ENCODE assay signal across 1 cellular context in the genomic region with DNA sequence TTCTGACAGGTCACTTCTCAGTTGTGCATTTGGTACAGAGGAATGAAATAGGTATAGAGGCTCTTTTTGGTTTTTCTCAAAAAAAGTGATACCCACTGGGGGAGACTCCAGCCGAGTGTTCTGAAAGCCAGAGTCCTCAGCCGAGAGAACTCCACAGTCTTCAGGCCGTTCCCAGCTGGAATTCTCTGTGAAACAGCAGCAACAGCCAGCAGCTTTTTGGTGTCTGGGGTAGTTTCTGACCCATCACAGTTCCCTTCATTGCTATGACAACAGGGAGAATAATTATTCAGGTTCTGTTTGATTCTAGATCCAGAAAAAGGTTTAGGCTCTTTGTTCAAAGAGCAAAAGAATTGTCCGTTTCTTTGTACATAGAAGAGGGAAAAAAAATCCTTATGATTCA.
TF ChIP-seq lines count a peak whose summit lies in the region.

No MANE protein-coding gene starts in this region.

TF ChIP-seq in GM12878, 131 proteins besides CTCF, POLR2A, EP300 and RAD21 (continued from another document):
- TF ChIP-seq, protein P1, sequence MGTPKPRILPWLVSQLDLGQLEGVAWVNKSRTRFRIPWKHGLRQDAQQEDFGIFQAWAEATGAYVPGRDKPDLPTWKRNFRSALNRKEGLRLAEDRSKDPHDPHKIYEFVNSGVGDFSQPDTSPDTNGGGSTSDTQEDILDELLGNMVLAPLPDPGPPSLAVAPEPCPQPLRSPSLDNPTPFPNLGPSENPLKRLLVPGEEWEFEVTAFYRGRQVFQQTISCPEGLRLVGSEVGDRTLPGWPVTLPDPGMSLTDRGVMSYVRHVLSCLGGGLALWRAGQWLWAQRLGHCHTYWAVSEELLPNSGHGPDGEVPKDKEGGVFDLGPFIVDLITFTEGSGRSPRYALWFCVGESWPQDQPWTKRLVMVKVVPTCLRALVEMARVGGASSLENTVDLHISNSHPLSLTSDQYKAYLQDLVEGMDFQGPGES (IDR thresholded peaks at IDR 0.05), result no peak
- no peak for TF ChIP-seq MTA3 (IDR thresholded peaks at IDR 0.05; ENCODE audit: borderline replicate concordance, low read length)
- TF ChIP-seq BACH1 (IDR thresholded peaks at IDR 0.05; ENCODE audit: borderline replicate concordance), result no peak
- no peak for TF ChIP-seq SUPT20H (IDR thresholded peaks at IDR 0.05; ENCODE audit: borderline replicate concordance, control insufficient read depth, low read depth, low read length)
- no peak for TF ChIP-seq SPI1 (IDR thresholded peaks at IDR 0.05; ENCODE audit: borderline replicate concordance, insufficient read depth, low read depth, low read length)
- TF ChIP-seq, protein P2, sequence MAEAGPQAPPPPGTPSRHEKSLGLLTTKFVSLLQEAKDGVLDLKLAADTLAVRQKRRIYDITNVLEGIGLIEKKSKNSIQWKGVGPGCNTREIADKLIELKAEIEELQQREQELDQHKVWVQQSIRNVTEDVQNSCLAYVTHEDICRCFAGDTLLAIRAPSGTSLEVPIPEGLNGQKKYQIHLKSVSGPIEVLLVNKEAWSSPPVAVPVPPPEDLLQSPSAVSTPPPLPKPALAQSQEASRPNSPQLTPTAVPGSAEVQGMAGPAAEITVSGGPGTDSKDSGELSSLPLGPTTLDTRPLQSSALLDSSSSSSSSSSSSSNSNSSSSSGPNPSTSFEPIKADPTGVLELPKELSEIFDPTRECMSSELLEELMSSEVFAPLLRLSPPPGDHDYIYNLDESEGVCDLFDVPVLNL (IDR thresholded peaks at IDR 0.05; ENCODE audit: low read depth, low read length), result no peak
